ENCODE assay signal across 24 cellular contexts in the genomic region with DNA sequence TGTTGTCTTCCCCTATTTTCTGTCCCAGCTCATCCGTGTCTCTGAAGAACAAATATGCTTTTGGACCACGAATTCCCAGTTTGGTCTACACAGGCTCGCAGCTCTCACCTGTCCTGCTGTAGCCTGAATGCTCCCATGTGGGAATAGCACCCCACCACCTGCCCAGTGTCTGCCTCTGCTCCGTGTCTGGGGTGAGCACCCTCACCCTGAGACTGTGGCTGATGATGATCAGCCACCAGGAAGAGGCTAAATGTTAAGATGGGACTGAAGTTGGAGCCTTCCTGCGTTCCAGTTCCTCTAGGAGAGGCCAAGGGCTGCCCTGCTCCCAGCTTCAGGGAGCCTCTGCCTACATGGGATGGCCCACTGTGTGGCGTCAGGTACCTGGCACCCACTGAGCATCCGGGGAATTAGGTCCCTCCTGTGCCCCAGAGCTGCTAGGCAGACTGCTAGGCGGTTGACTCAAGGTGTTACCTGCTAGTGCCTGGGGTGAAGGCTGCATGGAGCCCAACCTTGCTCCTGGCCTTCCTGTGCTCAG. TPM values are rescaled to one million over a fixed set of nuclear protein-coding genes. Genes with fewer than 3 reads are reported as not detected.
DNase-seq lines count a peak whose midpoint lies in the region; ATAC-seq and TF ChIP-seq lines count a peak whose summit lies in the region.
"Had no signal": no experiment of that assay in that cellular context is flagged by ENCODE, and none has a peak within 500 bp of the region (broad histone marks: within the 10 kb centered on the region; RNA-seq: fewer than 3 reads in every experiment).

No MANE protein-coding gene starts in this region.

- H3K4me3 Mint-ChIP-seq in activated T-cell treated with anti-CD3 and anti-CD28 coated beads, Interleukin-2, amount 50 U/mL, for 24 hours = no peak overlapping the region
- H3K4me3 Mint-ChIP-seq in activated T-cell treated with anti-CD3 and anti-CD28 coated beads, Interleukin-2, amount 50 U/mL, for 4 hours = no peak overlapping the region
- H3K4me3 Mint-ChIP-seq in IgD-negative memory B cell (no peak overlapping the region), MCF 10A (ENCODE audit: unreplicated experiment) (no peak overlapping the region), osteocyte (ENCODE audit: unreplicated experiment) (no peak overlapping the region)
- H3K4me3 Mint-ChIP-seq: activated CD8-positive, alpha-beta T cell treated with anti-CD3 and anti-CD28 coated beads, Interleukin-2, amount 10 ng/mL, durations not matched to agents 7 days and 5 days; activated naive CD8-positive, alpha-beta T cell treated with anti-CD3 and anti-CD28 coated beads for 36 hours had no signal

- peaks cover 28% of the 10 kb centered on the region for H3K4me1 Mint-ChIP-seq in activated T-cell treated with anti-CD3 and anti-CD28 coated beads, Interleukin-2, amount 50 U/mL, for 24 hours (ENCODE audit: low read depth)
- peaks cover 19% of the 10 kb centered on the region for H3K4me1 Mint-ChIP-seq in activated T-cell treated with anti-CD3 and anti-CD28 coated beads, Interleukin-2, amount 50 U/mL, for 4 hours (ENCODE audit: low read depth)
- H3K4me1 Mint-ChIP-seq in IgD-negative memory B cell (peaks cover 26 to 54% (median 47%) of the 10 kb centered on the region in 3 donors), MCF 10A (ENCODE audit: insufficient read depth, unreplicated experiment) (peaks cover 12% of the 10 kb centered on the region), osteocyte (ENCODE audit: unreplicated experiment) (peaks cover 3% of the 10 kb centered on the region)

- POLR2A ChIA-PET in MCF 10A (lab: Yijun Ruan, JAX) = interaction anchor here (0.8 kb wide), 1 partner anchor 17 kb away, joined by 3 read pairs; a partner anchor contains a TSS

- no peak for ATAC-seq in activated T-cell treated with anti-CD3 and anti-CD28 coated beads, Interleukin-2, amount 50 U/mL, for 4 hours
- no peak for ATAC-seq in right cardiac atrium
- ATAC-seq: A549; activated CD8-positive, alpha-beta T cell treated with anti-CD3 and anti-CD28 coated beads, Interleukin-2, amount 10 ng/mL, durations not matched to agents 7 days and 5 days had no signal

- peaks cover 55 to 63% (median 57%) of the 10 kb centered on the region in 3 donors for H3K36me3 ChIP-seq in skeletal muscle tissue (ENCODE audit: control insufficient read depth in 3 of 3, insufficient read depth in 3 of 3, low read length in 3 of 3)

- intact Hi-C loops in right cardiac atrium (cut with DNase I) (no loop called here), MCF 10A (cut with micrococcal nuclease) (no loop called here)

- CTCF ChIA-PET in MCF 10A (lab: Yijun Ruan, JAX) = interaction anchor here (1.0 to 1.9 kb wide), 2 partner anchors 17 to 42 kb away, joined by 3 to 4 read pairs; a partner anchor contains a TSS

- H3K27ac ChIP-seq in right cardiac atrium (ENCODE audit: low read length) (peak overlapping the region; percentile 11), skeletal muscle tissue (ENCODE audit: low read depth, low read length) (peak overlapping the region; percentile 28)
- H3K27ac ChIP-seq: A549, skin epidermis, stomach had no signal

- H3K4me1 ChIP-seq in right cardiac atrium (ENCODE audit: control insufficient read depth, insufficient read depth, low read length) (peaks cover 10% of the 10 kb centered on the region), skeletal muscle tissue (ENCODE audit: control insufficient read depth in 3 of 3, insufficient read depth in 3 of 3, low read length in 3 of 3) (peaks cover 45 to 87% (median 85%) of the 10 kb centered on the region in 3 donors)
- H3K4me1 ChIP-seq: A549 had no signal

- DNase-seq in activated T-cell treated with anti-CD3 and anti-CD28 coated beads, Interleukin-2, amount 50 U/mL, for 24 hours = peak; percentile 24
- no peak for DNase-seq in activated T-cell treated with anti-CD3 and anti-CD28 coated beads, Interleukin-2, amount 50 U/mL, for 4 hours
- DNase-seq in right cardiac atrium (peak in 1 of 3 donors; percentile 51), MCF 10A (ENCODE audit: unreplicated experiment) (no peak), osteocyte (ENCODE audit: extremely low spot score, unreplicated experiment) (no peak), AG08396 (ENCODE audit: low spot score) (no peak)
- DNase-seq: activated CD4-positive, CD25-positive, alpha-beta regulatory T cell; activated CD8-positive, alpha-beta T cell treated with anti-CD3 and anti-CD28 coated beads, Interleukin-2, amount 10 ng/mL, durations not matched to agents 7 days and 5 days; activated naive CD8-positive, alpha-beta T cell treated with anti-CD3 and anti-CD28 coated beads for 36 hours; activated T-cell treated with anti-CD3 and anti-CD28 coated beads, Interleukin-2, amount 50 U/mL, for 48 hours; C1 segment of cervical spinal cord; mammary epithelial cell; NCI-H1930; NCI-H69; stomach; T1000 had no signal

- 73% methylated on average over 8 of the region's 8 CpGs for WGBS in right cardiac atrium

- no peak for TF ChIP-seq CTCF in MCF 10A (IDR thresholded peaks at IDR 0.05; ENCODE audit: unreplicated experiment)
- no peak for TF ChIP-seq CTCF in osteocyte (IDR thresholded peaks at IDR 0.05)

- peaks cover 60% of the 10 kb centered on the region for H3K36me3 Mint-ChIP-seq in activated T-cell treated with anti-CD3 and anti-CD28 coated beads, Interleukin-2, amount 50 U/mL, for 24 hours (ENCODE audit: low read depth)
- H3K36me3 Mint-ChIP-seq in activated T-cell treated with anti-CD3 and anti-CD28 coated beads, Interleukin-2, amount 50 U/mL, for 4 hours (ENCODE audit: insufficient read depth) = peaks cover 25% of the 10 kb centered on the region
- peaks cover 7% of the 10 kb centered on the region for H3K36me3 Mint-ChIP-seq in IgD-negative memory B cell
- H3K36me3 Mint-ChIP-seq in MCF 10A (ENCODE audit: insufficient read depth, unreplicated experiment) = peaks cover 41% of the 10 kb centered on the region
- H3K36me3 Mint-ChIP-seq in osteocyte (ENCODE audit: unreplicated experiment) = peaks cover 31% of the 10 kb centered on the region

- H3K9me3 ChIP-seq in right cardiac atrium (ENCODE audit: control insufficient read depth, low read length) = no peaks in the 10 kb centered on the region
- no peaks in the 10 kb centered on the region for H3K9me3 ChIP-seq in skeletal muscle tissue (ENCODE audit: control insufficient read depth in 3 of 3, low read length in 3 of 3)
- H3K9me3 ChIP-seq: A549, stomach, upper lobe of left lung had no signal

- no peak overlapping the region for H3K4me3 ChIP-seq in right cardiac atrium (ENCODE audit: low read length)
- peak overlapping the region in 2 of 3 donors; percentile 55 to 70 for H3K4me3 ChIP-seq in skeletal muscle tissue (ENCODE audit: low read length in 3 of 3)
- H3K4me3 ChIP-seq: A549, skin epidermis, stomach, upper lobe of left lung had no signal

- H3K27ac Mint-ChIP-seq in activated T-cell treated with anti-CD3 and anti-CD28 coated beads, Interleukin-2, amount 50 U/mL, for 24 hours = peak overlapping the region; percentile 68
- H3K27ac Mint-ChIP-seq in IgD-negative memory B cell (peak overlapping the region; percentile 37 to 66 (median 59)), MCF 10A (ENCODE audit: low read depth, unreplicated experiment) (no peak overlapping the region), osteocyte (ENCODE audit: unreplicated experiment) (no peak overlapping the region)
- H3K27ac Mint-ChIP-seq: activated CD8-positive, alpha-beta T cell treated with anti-CD3 and anti-CD28 coated beads, Interleukin-2, amount 10 ng/mL, durations not matched to agents 7 days and 5 days; activated naive CD8-positive, alpha-beta T cell treated with anti-CD3 and anti-CD28 coated beads for 36 hours had no signal

- H3K9ac ChIP-seq in skeletal muscle tissue (ENCODE audit: low read depth in 1 of 3, low read length in 3 of 3) = peak overlapping the region in 2 of 3 donors; percentile 61 to 82

- no peaks in the 10 kb centered on the region for H3K27me3 Mint-ChIP-seq in activated T-cell treated with anti-CD3 and anti-CD28 coated beads, Interleukin-2, amount 50 U/mL, for 24 hours
- no peaks in the 10 kb centered on the region for H3K27me3 Mint-ChIP-seq in activated T-cell treated with anti-CD3 and anti-CD28 coated beads, Interleukin-2, amount 50 U/mL, for 4 hours (ENCODE audit: low read depth)
- H3K27me3 Mint-ChIP-seq in IgD-negative memory B cell (peaks cover 4% of the 10 kb centered on the region), MCF 10A (ENCODE audit: insufficient read depth, unreplicated experiment) (no peaks in the 10 kb centered on the region), osteocyte (ENCODE audit: unreplicated experiment) (no peaks in the 10 kb centered on the region)

- no peaks in the 10 kb centered on the region for H3K9me3 Mint-ChIP-seq in activated T-cell treated with anti-CD3 and anti-CD28 coated beads, Interleukin-2, amount 50 U/mL, for 24 hours
- no peaks in the 10 kb centered on the region for H3K9me3 Mint-ChIP-seq in activated T-cell treated with anti-CD3 and anti-CD28 coated beads, Interleukin-2, amount 50 U/mL, for 4 hours
- H3K9me3 Mint-ChIP-seq in IgD-negative memory B cell = no peaks in the 10 kb centered on the region
- H3K9me3 Mint-ChIP-seq in MCF 10A (ENCODE audit: unreplicated experiment) = no peaks in the 10 kb centered on the region
- no peaks in the 10 kb centered on the region for H3K9me3 Mint-ChIP-seq in osteocyte (ENCODE audit: unreplicated experiment)
- H3K9me3 Mint-ChIP-seq: activated naive CD8-positive, alpha-beta T cell treated with anti-CD3 and anti-CD28 coated beads for 36 hours had no signal

- no peaks in the 10 kb centered on the region for H3K27me3 ChIP-seq in right cardiac atrium (ENCODE audit: control insufficient read depth, insufficient read depth)
- no peaks in the 10 kb centered on the region for H3K27me3 ChIP-seq in skeletal muscle tissue (ENCODE audit: control insufficient read depth in 3 of 3, insufficient read depth in 3 of 3, low read length in 3 of 3)
- H3K27me3 ChIP-seq: stomach, upper lobe of left lung had no signal

- no TSS peak for BruUV-seq in MCF 10A (replicated peaks; lab: Mats Ljungman, UMichigan)

RNA-seq across cellular contexts. Expression of a gene that starts 3.7 kb away (rescaled TPM):
- total RNA-seq in activated T-cell treated with anti-CD3 and anti-CD28 coated beads, Interleukin-2, amount 50 U/mL, for 4 hours = under 1 TPM in 1 of 3 donors, not detected in 2; 0.24 TPM
- polyA plus RNA-seq in IgD-negative memory B cell (not detected), right cardiac atrium (2,530 TPM)
- total RNA-seq in right cardiac atrium (1,000 to 10,000 TPM in 2 of 4 donors, 100 to 1,000 TPM in 2; 946 to 1,159 (median 1,024) TPM), skeletal muscle tissue (618 TPM), MCF 10A (2022) (not detected in 2 replicates), osteocyte (0.97 TPM in 1 of 2 replicates, not detected in the other)
- total RNA-seq: Daoy, glomerular endothelial cell, kidney epithelial cell, mammary epithelial cell had no signal
- polyA plus RNA-seq: A549, mammary epithelial cell had no signal

RNA-seq across cellular contexts. Expression of a gene that starts 17.2 kb away (rescaled TPM):
- total RNA-seq in activated T-cell treated with anti-CD3 and anti-CD28 coated beads, Interleukin-2, amount 50 U/mL, for 4 hours = 100 to 1,000 TPM; 147 to 167 (median 165) TPM
- polyA plus RNA-seq in IgD-negative memory B cell (384 TPM), right cardiac atrium (37.5 TPM)
- total RNA-seq in right cardiac atrium (10 to 100 TPM; 34.3 to 44.6 (median 38.1) TPM), skeletal muscle tissue (41.2 TPM), MCF 10A (2022) (49.7 and 52.9 TPM in 2 replicates), osteocyte (94.5 and 106 TPM in 2 replicates)

RNA-seq across cellular contexts. Expression of a gene that starts 20.6 kb away (rescaled TPM):
- 10 to 100 TPM; 33.0 to 45.1 (median 37.7) TPM for total RNA-seq in activated T-cell treated with anti-CD3 and anti-CD28 coated beads, Interleukin-2, amount 50 U/mL, for 4 hours
- polyA plus RNA-seq in IgD-negative memory B cell = 42.0 TPM
- 10 to 100 TPM; 24.5 to 28.9 (median 25.8) TPM for total RNA-seq in right cardiac atrium
- 16.6 TPM for polyA plus RNA-seq in right cardiac atrium
- 12.5 TPM for total RNA-seq in skeletal muscle tissue
- 19.2 and 22.8 TPM in 2 replicates for total RNA-seq in MCF 10A (2022)
- 29.3 and 31.9 TPM in 2 replicates for total RNA-seq in osteocyte

RNA-seq across cellular contexts. Expression of a gene that starts 42.4 kb away (rescaled TPM):
- total RNA-seq in activated T-cell treated with anti-CD3 and anti-CD28 coated beads, Interleukin-2, amount 50 U/mL, for 4 hours = 10 to 100 TPM; 26.7 to 36.3 (median 35.7) TPM
- 3.7 TPM for polyA plus RNA-seq in IgD-negative memory B cell
- 100 to 1,000 TPM in 2 of 4 donors, 10 to 100 TPM in 2; 81.0 to 124 (median 103) TPM for total RNA-seq in right cardiac atrium
- 62.8 TPM for polyA plus RNA-seq in right cardiac atrium
- total RNA-seq in skeletal muscle tissue = 32.4 TPM
- not detected in 2 replicates for total RNA-seq in MCF 10A (2022)
- total RNA-seq in osteocyte = 781 and 794 TPM in 2 replicates
- total RNA-seq: Daoy had no signal
- polyA plus RNA-seq: A549 had no signal

Comparison
In these comparisons a context has a peak if more than half of its experiments do, and no peak if none do; other contexts are left out.
1. H3K27ac Mint-ChIP-seq: peak in activated T-cell treated with anti-CD3 and anti-CD28 coated beads, Interleukin-2, amount 50 U/mL, for 24 hours (single experiment) and IgD-negative memory B cell (3 of 3); none in MCF 10A (single experiment) and osteocyte (single experiment).
2. RNA of a gene that starts 3.7 kb away (total RNA-seq): 946 to 1,159 TPM in right cardiac atrium and 618 TPM in skeletal muscle tissue (single experiment); 0.97 TPM in osteocyte, 0.24 TPM in activated T-cell treated with anti-CD3 and anti-CD28 coated beads, Interleukin-2, amount 50 U/mL, for 4 hours and not detected in MCF 10A; every median in the first group is over 100 times any median in the second.